In the genomic region with DNA sequence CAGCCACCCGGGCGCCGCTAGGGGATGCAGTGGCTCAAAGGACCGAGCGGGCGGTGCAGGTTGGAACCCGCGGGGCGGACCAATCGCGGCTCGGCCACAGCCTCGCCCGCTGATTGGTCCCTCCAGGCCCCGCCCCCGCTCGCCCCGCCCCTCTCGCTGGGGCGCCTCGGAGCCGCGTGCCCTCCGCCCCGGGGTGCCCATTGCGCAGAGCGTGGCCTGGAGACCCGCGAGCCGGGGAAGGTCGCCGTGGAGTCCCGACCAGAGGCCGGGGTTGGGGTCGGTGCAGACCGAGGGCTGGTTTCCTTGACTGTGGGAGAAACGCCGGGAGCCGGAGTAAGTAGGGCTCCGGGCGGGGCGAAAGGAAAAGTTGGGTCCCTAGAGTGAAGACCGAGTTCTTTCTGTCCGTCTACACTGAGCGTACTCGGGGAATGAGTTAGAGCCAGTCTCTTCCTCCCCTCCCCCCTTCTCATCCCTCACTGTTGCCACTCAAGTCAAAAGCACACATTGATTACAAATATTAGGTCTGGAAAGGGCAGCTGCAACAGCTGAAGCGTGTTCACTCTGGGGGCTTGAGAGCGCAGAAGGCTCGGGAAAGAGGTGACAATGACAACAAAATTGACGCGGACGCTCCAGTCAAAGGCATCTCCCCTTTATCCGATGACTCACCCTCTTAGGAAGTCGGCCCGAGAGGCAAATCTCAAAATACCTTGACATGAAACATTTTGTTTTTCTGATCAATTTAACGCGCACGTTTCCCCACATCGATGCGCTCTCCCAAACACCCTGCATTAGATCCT, we compare ENCODE assay signal across 8 cellular contexts. TPM values are rescaled to one million over a fixed set of nuclear protein-coding genes. Genes with fewer than 3 reads are reported as not detected.
DNase-seq lines count a peak whose midpoint lies in the region; ATAC-seq and TF ChIP-seq lines count a peak whose summit lies in the region.

No MANE protein-coding gene starts in this region.

- H2AFZ ChIP-seq in DND-41 (ENCODE audit: low read depth, low read length) (peak overlapping the region; percentile 57), hepatocyte (peak overlapping the region; percentile 53), Karpas-422 (ENCODE audit: low read length) (no peak overlapping the region)

- peak overlapping the region; percentile 32 to 65; a peak in 3 of 4 replicates for H3K4me3 ChIP-seq in DND-41 (ENCODE audit: low read depth in 1 of 2, low read length in 2 of 2)
- H3K4me3 ChIP-seq in HUES6 (ENCODE audit: low read depth, low read length), result peak overlapping the region; percentile 70
- H3K4me3 ChIP-seq in adrenal gland, result peak overlapping the region in 2 of 4 donors; percentile 56 to 76
- peak overlapping the region; percentile 44 for H3K4me3 ChIP-seq in hepatocyte
- H3K4me3 ChIP-seq in sigmoid colon, result peak overlapping the region in 3 of 4 donors; percentile 32 to 44 (median 42)
- no peak overlapping the region for H3K4me3 ChIP-seq in Karpas-422 (ENCODE audit: low read length)

- no peaks in the 10 kb centered on the region for H3K9me3 Mint-ChIP-seq in T-cell

- no peaks in the 10 kb centered on the region for H3K9me3 ChIP-seq in DND-41 (ENCODE audit: insufficient read depth, low read length, severe bottlenecking)
- no peaks in the 10 kb centered on the region for H3K9me3 ChIP-seq in HUES6 (ENCODE audit: control insufficient read depth, insufficient read depth, low read depth, low read length)
- H3K9me3 ChIP-seq in adrenal gland (replicated peaks in 1 of 3), result no peaks in the 10 kb centered on the region
- no peaks in the 10 kb centered on the region for H3K9me3 ChIP-seq in hepatocyte (ENCODE audit: low read depth)
- no peaks in the 10 kb centered on the region for H3K9me3 ChIP-seq in sigmoid colon
- H3K9me3 ChIP-seq in Karpas-422 (ENCODE audit: low read length), result no peaks in the 10 kb centered on the region; the same call in 1 of the 2 replicates

- WGBS in adrenal gland, 4 donors, result 0 to 1% (median 0%) methylated on average over 27 to 60 of the region's 60 CpGs
- 1% methylated on average over 53 of the region's 60 CpGs for WGBS in hepatocyte (ENCODE audit: low lambda C conversion rate, missing lambda C conversion rate)
- 1 to 2% methylated on average over 60 of the region's 60 CpGs for WGBS in sigmoid colon, 2 donors

- H3K27me3 ChIP-seq in DND-41 (ENCODE audit: insufficient read depth, low read length, poor library complexity) (no peaks in the 10 kb centered on the region), HUES6 (ENCODE audit: control insufficient read depth, insufficient read depth, low read length) (peaks cover 97% of the 10 kb centered on the region), adrenal gland (peaks cover 45% of the 10 kb centered on the region), hepatocyte (peaks cover 77% of the 10 kb centered on the region), sigmoid colon (peaks cover 73 to 100% (median 85%) of the 10 kb centered on the region in 3 donors), Karpas-422 (ENCODE audit: low read length) (no peaks in the 10 kb centered on the region)

- TF ChIP-seq CTCF in DND-41 (IDR thresholded peaks at IDR 0.05; ENCODE audit: borderline replicate concordance, extremely low read depth, low read length, poor library complexity, severe bottlenecking) (no peak), adrenal gland (IDR thresholded peaks at IDR 0.05) (peak in 4 of 6 experiments; percentile 78 to 94 (median 93)), hepatocyte (IDR thresholded peaks at IDR 0.05; ENCODE audit: poor library complexity) (peak; percentile 88), sigmoid colon (IDR thresholded peaks at IDR 0.05) (no peak)

- peaks cover 4% of the 10 kb centered on the region for H3K36me3 Mint-ChIP-seq in T-cell

- H3K27ac Mint-ChIP-seq in T-cell, result peak overlapping the region; percentile 93 to 94

- POLR2A ChIA-PET in T-cell (lab: Charles Lee), result interaction anchor here (0.5 to 1.0 kb wide), 9 partner anchors 39 to 969 kb away, joined by 3 to 11 read pairs (median 5); no protein-coding TSS in a partner anchor

- TF ChIP-seq POLR2A in adrenal gland (IDR thresholded peaks at IDR 0.05) (peak in 1 of 2 donors; percentile 1), sigmoid colon (IDR thresholded peaks at IDR 0.05) (no peak)

- peak; percentile 92 for DNase-seq in DND-41
- DNase-seq in T-cell, result peak; percentile 71 to 96 (median 88)
- peak; percentile 88 to 96 (median 93) for DNase-seq in adrenal gland
- DNase-seq in hepatocyte (ENCODE audit: low spot score), result peak; percentile 95
- DNase-seq in sigmoid colon, result no peak
- no peak for DNase-seq in Karpas-422

- H3K4me2 ChIP-seq in DND-41 (ENCODE audit: insufficient read depth, low read length) (peak overlapping the region; percentile 70), hepatocyte (peak overlapping the region; percentile 91), Karpas-422 (ENCODE audit: low read depth, low read length, poor library complexity, severe bottlenecking) (no peak overlapping the region)

- H3K79me2 ChIP-seq in DND-41 (ENCODE audit: insufficient read depth, low read length) (peaks cover 50% of the 10 kb centered on the region), hepatocyte (peaks cover 6% of the 10 kb centered on the region), Karpas-422 (ENCODE audit: low read length) (no peaks in the 10 kb centered on the region)

- peaks cover 35% of the 10 kb centered on the region for H3K36me3 ChIP-seq in DND-41 (ENCODE audit: insufficient read depth, low read length)
- H3K36me3 ChIP-seq in HUES6 (ENCODE audit: control insufficient read depth, insufficient read depth, low read length), result no peaks in the 10 kb centered on the region
- H3K36me3 ChIP-seq in adrenal gland (replicated peaks in 1 of 2), result no peaks in the 10 kb centered on the region
- no peaks in the 10 kb centered on the region for H3K36me3 ChIP-seq in hepatocyte (replicated peaks; ENCODE audit: insufficient read depth, low read depth)
- H3K36me3 ChIP-seq in sigmoid colon, result no peaks in the 10 kb centered on the region
- H3K36me3 ChIP-seq in Karpas-422 (ENCODE audit: insufficient read depth, low read length), result no peaks in the 10 kb centered on the region

- peaks cover 16 to 23% of the 10 kb centered on the region in 2 donors for H3K27me3 Mint-ChIP-seq in T-cell

- H3K4me1 ChIP-seq in DND-41 (ENCODE audit: insufficient read depth, low read length), result peaks cover 22% of the 10 kb centered on the region
- H3K4me1 ChIP-seq in HUES6 (ENCODE audit: control insufficient read depth, insufficient read depth, low read length), result peaks cover 41% of the 10 kb centered on the region
- peaks cover 29 to 42% of the 10 kb centered on the region in 2 donors for H3K4me1 ChIP-seq in adrenal gland (replicated peaks in 1 of 2)
- peaks cover 36% of the 10 kb centered on the region for H3K4me1 ChIP-seq in hepatocyte (ENCODE audit: insufficient read depth)
- peaks cover 0 to 71% (median 68%) of the 10 kb centered on the region in 4 donors for H3K4me1 ChIP-seq in sigmoid colon
- no peaks in the 10 kb centered on the region for H3K4me1 ChIP-seq in Karpas-422 (ENCODE audit: low read length)

- H3K4me3 Mint-ChIP-seq in T-cell, result peak overlapping the region; percentile 92 to 96 (median 92)

- H4K20me1 ChIP-seq in DND-41 (ENCODE audit: insufficient read depth, low read length) (peaks cover 18% of the 10 kb centered on the region), hepatocyte (ENCODE audit: insufficient read depth, poor library complexity, severe bottlenecking) (no peaks in the 10 kb centered on the region), Karpas-422 (ENCODE audit: insufficient read depth, low read depth, low read length) (no peaks in the 10 kb centered on the region)

- H3K27ac ChIP-seq in DND-41 (ENCODE audit: low read length), result peak overlapping the region; percentile 74
- no peak overlapping the region for H3K27ac ChIP-seq in HUES6 (ENCODE audit: low read depth, low read length)
- peak overlapping the region in 2 of 5 donors; percentile 79 to 81 for H3K27ac ChIP-seq in adrenal gland
- H3K27ac ChIP-seq in hepatocyte, result peak overlapping the region; percentile 80
- no peak overlapping the region for H3K27ac ChIP-seq in sigmoid colon
- no peak overlapping the region for H3K27ac ChIP-seq in Karpas-422 (ENCODE audit: low read length)

- no peak for TF ChIP-seq EP300 in sigmoid colon (IDR thresholded peaks at IDR 0.05)

- no peaks in the 10 kb centered on the region for H3K9me2 ChIP-seq in hepatocyte (replicated peaks; ENCODE audit: insufficient read depth)
- no peaks in the 10 kb centered on the region for H3K9me2 ChIP-seq in Karpas-422 (replicated peaks; ENCODE audit: insufficient read depth, low read length)

- intact Hi-C loops in adrenal gland (cut with DNase I), result loop anchor here in 1 of 2 donors (10.0 kb wide), 1 partner anchor 169 kb away; no protein-coding TSS in a partner anchor
- intact Hi-C loops in sigmoid colon (cut with DNase I), result no loop called here

- H3K9ac ChIP-seq in DND-41 (ENCODE audit: low read depth, low read length) (peak overlapping the region; percentile 94), HUES6 (ENCODE audit: low read length) (peak overlapping the region; percentile 71), Karpas-422 (ENCODE audit: low read length) (no peak overlapping the region)

- peaks cover 41 to 54% (median 49%) of the 10 kb centered on the region in 3 donors for H3K4me1 Mint-ChIP-seq in T-cell

- CTCF ChIA-PET in T-cell (lab: Charles Lee), result interaction anchor here in 1 of 2 donors (0.6 to 1.2 kb wide), 2 partner anchors 8 to 49 kb away, joined by 3 read pairs; no protein-coding TSS in a partner anchor

- ATAC-seq in DND-41 (ENCODE audit: insufficient read depth, low read depth) (peak; percentile 77), GM21526 (IDR thresholded peaks at IDR 0.05; ENCODE audit: low FRiP score, unreplicated experiment) (peak; percentile 75), T-cell (replicated peaks in 1 of 4) (peak; percentile 63 to 80 (median 75))

RNA-seq across cellular contexts. Expression of a gene that starts 0.8 kb away (rescaled TPM):
- 10 to 100 TPM; 47.2 to 98.1 (median 59.9) TPM for total RNA-seq in T-cell
- 1 to 10 TPM; 1.8 to 7.7 (median 4.7) TPM for total RNA-seq in adrenal gland
- 10 to 100 TPM in 1 of 3 donors, 1 to 10 TPM in 2; 4.0 to 11.6 (median 5.4) TPM for polyA plus RNA-seq in adrenal gland
- 0.96 and 2.4 TPM in 2 replicates for total RNA-seq in hepatocyte
- 15.4 and 27.1 TPM in 2 replicates for polyA plus RNA-seq in hepatocyte
- total RNA-seq in sigmoid colon, result not detected
- 1 to 10 TPM in 2 of 3 donors, not detected in 1; 1.2 to 2.1 TPM for polyA plus RNA-seq in sigmoid colon
- total RNA-seq in Karpas-422 (2014; rRNA removed; shearing (Covaris generic); ENCODE audit: low replicate concordance), result not detected in 2 replicates

Comparison
In these comparisons a context has a peak if more than half of its experiments do, and no peak if none do; other contexts are left out.
1. DNase-seq: peak in DND-41 (single experiment), T-cell (34 of 34), adrenal gland (7 of 7) and hepatocyte (single experiment); none in sigmoid colon (single experiment) and Karpas-422 (single experiment).
2. H3K27ac ChIP-seq: peak in DND-41 (single experiment) and hepatocyte (single experiment); none in HUES6 (single experiment), sigmoid colon (0 of 4) and Karpas-422 (single experiment).
3. CTCF ChIP-seq: peak in adrenal gland (4 of 6) and hepatocyte (single experiment); none in DND-41 (single experiment) and sigmoid colon (0 of 4).
4. RNA of a gene that starts 0.8 kb away (total RNA-seq): 47.2 to 98.1 TPM in T-cell; 1.8 to 7.7 TPM in adrenal gland, 0.96 to 2.4 TPM in hepatocyte, not detected in sigmoid colon and not detected in Karpas-422; every median in the first group is over 4 times any median in the second.
5. Peak in every context shown above with its lines, with median percentiles within 50 percentile points of each other: ATAC-seq.